In the genomic region with DNA sequence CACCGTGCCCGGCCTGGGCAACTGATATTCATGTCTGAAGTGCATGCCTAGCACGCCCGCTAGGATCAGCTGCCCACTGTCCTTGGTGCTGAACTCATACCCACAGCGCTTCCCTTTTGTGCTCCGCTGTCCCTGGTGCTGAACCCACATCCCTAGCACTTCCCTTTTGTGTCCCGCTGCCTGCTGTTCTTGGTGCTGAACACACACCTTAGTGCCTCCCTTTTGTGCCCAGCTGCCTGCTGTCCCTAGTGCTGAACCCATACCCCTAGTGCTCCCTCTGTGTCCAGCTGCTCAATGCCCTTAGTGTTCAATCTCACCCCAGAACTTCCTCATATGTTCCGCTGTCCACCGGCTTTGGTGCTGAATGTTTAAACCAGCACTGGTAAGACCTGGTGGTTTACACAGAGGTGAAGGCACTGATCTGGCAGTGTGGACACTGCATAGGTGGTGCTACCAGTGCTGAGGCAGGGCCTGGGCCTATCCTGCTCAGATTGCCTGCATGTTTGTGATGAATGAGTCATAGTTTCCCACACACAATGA, we compare ENCODE assay signal across 8 cellular contexts. TPM values are rescaled to one million over a fixed set of nuclear protein-coding genes. Genes with fewer than 3 reads are reported as not detected.
DNase-seq lines count a peak whose midpoint lies in the region; ATAC-seq and TF ChIP-seq lines count a peak whose summit lies in the region.

No MANE protein-coding gene starts in this region.

- peaks cover 71 to 92% of the 10 kb centered on the region in 2 donors for H3K36me3 Mint-ChIP-seq in CD14-positive monocyte
- peaks cover 19% of the 10 kb centered on the region for H3K36me3 Mint-ChIP-seq in IgD-negative memory B cell
- peaks cover 7% of the 10 kb centered on the region; the same call in 1 of the 2 replicates for H3K36me3 Mint-ChIP-seq in WTC11
- H3K36me3 Mint-ChIP-seq in MCF 10A (ENCODE audit: insufficient read depth, unreplicated experiment): peaks cover 17% of the 10 kb centered on the region
- peaks cover 16 to 47% (median 19%) of the 10 kb centered on the region in 3 donors for H3K36me3 Mint-ChIP-seq in immature natural killer cell

- peak; percentile 90 for DNase-seq in CD14-positive monocyte (ENCODE audit: low spot score)
- DNase-seq in WTC11 (ENCODE audit: low spot score): peak; percentile 98
- peak; percentile 95 for DNase-seq in MCF 10A (ENCODE audit: unreplicated experiment)
- DNase-seq in immature natural killer cell: peak; percentile 76 to 79 (median 79)
- DNase-seq in stimulated activated CD4-positive, alpha-beta T cell treated with anti-CD3 and anti-CD28 coated beads, Interleukin-15, amount 100 ng/mL, for 24 hours: peak; percentile 87
- no peak for DNase-seq in NCI-H510A (lab: John Stamatoyannopoulos, UW)

- no peak for TF ChIP-seq CTCF in CD14-positive monocyte (IDR thresholded peaks at IDR 0.05)
- no peak for TF ChIP-seq CTCF in WTC11 (IDR thresholded peaks at IDR 0.05)
- TF ChIP-seq CTCF in MCF 10A (IDR thresholded peaks at IDR 0.05; ENCODE audit: unreplicated experiment): no peak

- CTCF ChIA-PET in WTC11 (lab: Charles Lee): interaction anchor here (0.5 to 2.5 kb wide), 5 partner anchors 15 to 621 kb away, joined by 3 to 7 read pairs (median 4); no protein-coding TSS in a partner anchor
- CTCF ChIA-PET in MCF 10A (lab: Yijun Ruan, JAX): interaction anchor here (0.6 to 1.0 kb wide), 2 partner anchors 33 to 49 kb away, joined by 3 to 4 read pairs; no protein-coding TSS in a partner anchor

- H3K4me3 Mint-ChIP-seq in CD14-positive monocyte (no peak overlapping the region), IgD-negative memory B cell (no peak overlapping the region), WTC11 (no peak overlapping the region), MCF 10A (ENCODE audit: unreplicated experiment) (no peak overlapping the region), immature natural killer cell (no peak overlapping the region)

- peaks cover 0 to 5% (median 0%) of the 10 kb centered on the region in 7 donors for H3K9me3 Mint-ChIP-seq in CD14-positive monocyte
- no peaks in the 10 kb centered on the region for H3K9me3 Mint-ChIP-seq in IgD-negative memory B cell
- no peaks in the 10 kb centered on the region for H3K9me3 Mint-ChIP-seq in WTC11
- no peaks in the 10 kb centered on the region for H3K9me3 Mint-ChIP-seq in MCF 10A (ENCODE audit: unreplicated experiment)
- no peaks in the 10 kb centered on the region for H3K9me3 Mint-ChIP-seq in immature natural killer cell

- H3K4me1 Mint-ChIP-seq in CD14-positive monocyte (peaks cover 10% of the 10 kb centered on the region), IgD-negative memory B cell (peaks cover 0 to 4% (median 0%) of the 10 kb centered on the region in 3 donors), WTC11 (no peaks in the 10 kb centered on the region), MCF 10A (ENCODE audit: insufficient read depth, unreplicated experiment) (no peaks in the 10 kb centered on the region), immature natural killer cell (peaks cover 5 to 13% of the 10 kb centered on the region in 2 donors)

- POLR2A ChIA-PET in WTC11 (lab: Charles Lee) (interaction anchor here (0.6 to 0.7 kb wide), 4 partner anchors 48 to 1069 kb away, joined by 3 to 4 read pairs (median 4); a partner anchor contains a TSS), MCF 10A (lab: Yijun Ruan, JAX) (interaction anchor here (0.7 to 2.1 kb wide), 5 partner anchors 17 to 159 kb away, joined by 3 to 5 read pairs (median 5); a partner anchor contains a TSS)

- BruUV-seq in MCF 10A (replicated peaks; lab: Mats Ljungman, UMichigan): no TSS peak

- H3K27me3 Mint-ChIP-seq in CD14-positive monocyte (ENCODE audit: low read depth in 3 of 3) (peaks cover 0 to 3% (median 2%) of the 10 kb centered on the region in 3 donors), IgD-negative memory B cell (no peaks in the 10 kb centered on the region), WTC11 (ENCODE audit: low read depth) (no peaks in the 10 kb centered on the region), MCF 10A (ENCODE audit: insufficient read depth, unreplicated experiment) (no peaks in the 10 kb centered on the region), immature natural killer cell (ENCODE audit: low read depth in 3 of 3) (peaks cover 0 to 7% (median 4%) of the 10 kb centered on the region in 3 donors)

- peak overlapping the region in 2 of 7 donors; percentile 32 to 52 for H3K27ac Mint-ChIP-seq in CD14-positive monocyte
- H3K27ac Mint-ChIP-seq in IgD-negative memory B cell: peak overlapping the region in 2 of 3 donors; percentile 52 to 83
- no peak overlapping the region for H3K27ac Mint-ChIP-seq in WTC11
- no peak overlapping the region for H3K27ac Mint-ChIP-seq in MCF 10A (ENCODE audit: low read depth, unreplicated experiment)
- H3K27ac Mint-ChIP-seq in immature natural killer cell: peak overlapping the region in 3 of 6 donors; percentile 7 to 67 (median 17)

- ATAC-seq in WTC11: peak; percentile 92
- no peak for ATAC-seq in HG02852 (IDR thresholded peaks at IDR 0.05; ENCODE audit: unreplicated experiment)

- intact Hi-C loops in CD14-positive monocyte (cut with micrococcal nuclease) (no loop called here), MCF 10A (cut with micrococcal nuclease) (no loop called here)

TF ChIP-seq in WTC11, 78 proteins besides CTCF, POLR2A, EP300 and RAD21 (continues in another document):
- TF ChIP-seq ZNF121 (CRISPR knock-in tag; IDR thresholded peaks at IDR 0.05): peak; percentile 99
- TF ChIP-seq, protein P1, sequence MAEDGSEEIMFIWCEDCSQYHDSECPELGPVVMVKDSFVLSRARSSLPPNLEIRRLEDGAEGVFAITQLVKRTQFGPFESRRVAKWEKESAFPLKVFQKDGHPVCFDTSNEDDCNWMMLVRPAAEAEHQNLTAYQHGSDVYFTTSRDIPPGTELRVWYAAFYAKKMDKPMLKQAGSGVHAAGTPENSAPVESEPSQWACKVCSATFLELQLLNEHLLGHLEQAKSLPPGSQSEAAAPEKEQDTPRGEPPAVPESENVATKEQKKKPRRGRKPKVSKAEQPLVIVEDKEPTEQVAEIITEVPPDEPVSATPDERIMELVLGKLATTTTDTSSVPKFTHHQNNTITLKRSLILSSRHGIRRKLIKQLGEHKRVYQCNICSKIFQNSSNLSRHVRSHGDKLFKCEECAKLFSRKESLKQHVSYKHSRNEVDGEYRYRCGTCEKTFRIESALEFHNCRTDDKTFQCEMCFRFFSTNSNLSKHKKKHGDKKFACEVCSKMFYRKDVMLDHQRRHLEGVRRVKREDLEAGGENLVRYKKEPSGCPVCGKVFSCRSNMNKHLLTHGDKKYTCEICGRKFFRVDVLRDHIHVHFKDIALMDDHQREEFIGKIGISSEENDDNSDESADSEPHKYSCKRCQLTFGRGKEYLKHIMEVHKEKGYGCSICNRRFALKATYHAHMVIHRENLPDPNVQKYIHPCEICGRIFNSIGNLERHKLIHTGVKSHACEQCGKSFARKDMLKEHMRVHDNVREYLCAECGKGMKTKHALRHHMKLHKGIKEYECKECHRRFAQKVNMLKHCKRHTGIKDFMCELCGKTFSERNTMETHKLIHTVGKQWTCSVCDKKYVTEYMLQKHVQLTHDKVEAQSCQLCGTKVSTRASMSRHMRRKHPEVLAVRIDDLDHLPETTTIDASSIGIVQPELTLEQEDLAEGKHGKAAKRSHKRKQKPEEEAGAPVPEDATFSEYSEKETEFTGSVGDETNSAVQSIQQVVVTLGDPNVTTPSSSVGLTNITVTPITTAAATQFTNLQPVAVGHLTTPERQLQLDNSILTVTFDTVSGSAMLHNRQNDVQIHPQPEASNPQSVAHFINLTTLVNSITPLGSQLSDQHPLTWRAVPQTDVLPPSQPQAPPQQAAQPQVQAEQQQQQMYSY (CRISPR knock-in tag; IDR thresholded peaks at IDR 0.05): peak; percentile 92
- TF ChIP-seq, protein P2, sequence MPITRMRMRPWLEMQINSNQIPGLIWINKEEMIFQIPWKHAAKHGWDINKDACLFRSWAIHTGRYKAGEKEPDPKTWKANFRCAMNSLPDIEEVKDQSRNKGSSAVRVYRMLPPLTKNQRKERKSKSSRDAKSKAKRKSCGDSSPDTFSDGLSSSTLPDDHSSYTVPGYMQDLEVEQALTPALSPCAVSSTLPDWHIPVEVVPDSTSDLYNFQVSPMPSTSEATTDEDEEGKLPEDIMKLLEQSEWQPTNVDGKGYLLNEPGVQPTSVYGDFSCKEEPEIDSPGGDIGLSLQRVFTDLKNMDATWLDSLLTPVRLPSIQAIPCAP (CRISPR knock-in tag; IDR thresholded peaks at IDR 0.05): peak; percentile 100
- TF ChIP-seq EMX1 (CRISPR knock-in tag; IDR thresholded peaks at IDR 0.05): peak; percentile 98
- TF ChIP-seq, protein P3, sequence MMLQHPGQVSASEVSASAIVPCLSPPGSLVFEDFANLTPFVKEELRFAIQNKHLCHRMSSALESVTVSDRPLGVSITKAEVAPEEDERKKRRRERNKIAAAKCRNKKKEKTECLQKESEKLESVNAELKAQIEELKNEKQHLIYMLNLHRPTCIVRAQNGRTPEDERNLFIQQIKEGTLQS (CRISPR knock-in tag; conservative IDR thresholded peaks at IDR 0.05): peak; percentile 100
- peak; percentile 100 for TF ChIP-seq TP53 (CRISPR knock-in tag; IDR thresholded peaks at IDR 0.05)
- peak; percentile 100 for TF ChIP-seq SP1 (CRISPR knock-in tag; conservative IDR thresholded peaks at IDR 0.05)
- TF ChIP-seq ELF4 (CRISPR knock-in tag; IDR thresholded peaks at IDR 0.05; ENCODE audit: low read depth): peak; percentile 100

RNA-seq across cellular contexts. Expression of a gene that starts 26.3 kb away (rescaled TPM):
- polyA plus RNA-seq in CD14-positive monocyte: under 1 TPM; 0.28 to 0.67 TPM
- not detected for polyA plus RNA-seq in IgD-negative memory B cell
- not detected in 3 replicates for total RNA-seq in WTC11 (2021)
- total RNA-seq in MCF 10A (2022): not detected in 2 replicates
- polyA plus RNA-seq in immature natural killer cell: not detected

RNA-seq across cellular contexts. Expression of a gene that starts 37.9 kb away (rescaled TPM):
- 10 to 100 TPM; 46.8 to 47.3 TPM for polyA plus RNA-seq in CD14-positive monocyte
- polyA plus RNA-seq in IgD-negative memory B cell: 87.5 TPM
- total RNA-seq in WTC11 (2021): 33.4 to 39.2 TPM (median 39.1 TPM) in 3 replicates
- total RNA-seq in MCF 10A (2022): 24.7 and 32.8 TPM in 2 replicates
- 100 to 1,000 TPM in 2 of 3 donors, 10 to 100 TPM in 1; 89.8 to 116 (median 106) TPM for polyA plus RNA-seq in immature natural killer cell

RNA-seq across cellular contexts. Expression of a gene that starts 38.6 kb away (rescaled TPM):
- polyA plus RNA-seq in CD14-positive monocyte (1 to 10 TPM in 1 of 2 donors, under 1 TPM in 1; 0.73 to 1.6 TPM), IgD-negative memory B cell (4.9 TPM), immature natural killer cell (1 to 10 TPM; 2.9 to 7.7 (median 5.2) TPM)
- total RNA-seq in WTC11 (2021) (7.9 to 10.0 TPM (median 8.5 TPM) in 3 replicates), MCF 10A (2022) (9.9 and 13.4 TPM in 2 replicates)

RNA-seq across cellular contexts. Expression of a gene that starts 57.9 kb away (rescaled TPM):
- polyA plus RNA-seq in CD14-positive monocyte: 10 to 100 TPM; 48.6 to 62.2 TPM
- polyA plus RNA-seq in IgD-negative memory B cell: 62.9 TPM
- 87.1 to 91.4 TPM (median 90.3 TPM) in 3 replicates for total RNA-seq in WTC11 (2021)
- total RNA-seq in MCF 10A (2022): 42.0 and 44.9 TPM in 2 replicates
- polyA plus RNA-seq in immature natural killer cell: 10 to 100 TPM; 21.8 to 67.1 (median 34.3) TPM

RNA-seq across cellular contexts. Expression of a gene that starts 58.2 kb away (rescaled TPM):
- polyA plus RNA-seq in CD14-positive monocyte: 1 to 10 TPM; 5.8 to 6.0 TPM
- 3.4 TPM for polyA plus RNA-seq in IgD-negative memory B cell
- total RNA-seq in WTC11 (2021): 9.0 to 10.8 TPM (median 10.8 TPM) in 3 replicates
- 23.7 and 24.5 TPM in 2 replicates for total RNA-seq in MCF 10A (2022)
- polyA plus RNA-seq in immature natural killer cell: 1 to 10 TPM; 1.2 to 3.1 (median 2.8) TPM

Comparison
In these comparisons a context has a peak if more than half of its experiments do, and no peak if none do; other contexts are left out.
1. H3K27ac Mint-ChIP-seq: peak in IgD-negative memory B cell (2 of 3); none in WTC11 (single experiment) and MCF 10A (single experiment).